Comparison of ENCODE assay signal across 1 cellular context in the genomic region with DNA sequence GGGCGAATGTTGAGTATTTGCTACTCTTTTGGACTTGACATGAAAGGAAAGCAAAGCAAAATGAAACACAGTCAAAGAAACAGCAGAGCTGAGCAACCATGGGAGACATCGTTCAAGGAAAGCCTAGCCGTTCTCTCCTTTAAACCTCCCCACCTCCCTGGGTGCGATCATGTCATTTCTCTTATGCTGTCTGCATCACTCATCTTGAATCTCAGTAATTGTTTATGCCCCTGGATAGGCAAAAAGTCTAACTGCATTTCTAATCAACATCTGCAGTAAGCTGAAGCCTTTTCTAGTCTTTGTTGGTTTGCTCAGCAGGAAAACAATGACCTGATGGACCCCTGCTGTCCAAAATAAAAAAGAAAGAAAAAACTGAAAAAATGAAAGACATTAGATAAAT.
TF ChIP-seq lines count a peak whose summit lies in the region.

No MANE protein-coding gene starts in this region.

TF ChIP-seq in IMR-90, 13 proteins besides CTCF, POLR2A, EP300 and RAD21:
- TF ChIP-seq, protein P1, sequence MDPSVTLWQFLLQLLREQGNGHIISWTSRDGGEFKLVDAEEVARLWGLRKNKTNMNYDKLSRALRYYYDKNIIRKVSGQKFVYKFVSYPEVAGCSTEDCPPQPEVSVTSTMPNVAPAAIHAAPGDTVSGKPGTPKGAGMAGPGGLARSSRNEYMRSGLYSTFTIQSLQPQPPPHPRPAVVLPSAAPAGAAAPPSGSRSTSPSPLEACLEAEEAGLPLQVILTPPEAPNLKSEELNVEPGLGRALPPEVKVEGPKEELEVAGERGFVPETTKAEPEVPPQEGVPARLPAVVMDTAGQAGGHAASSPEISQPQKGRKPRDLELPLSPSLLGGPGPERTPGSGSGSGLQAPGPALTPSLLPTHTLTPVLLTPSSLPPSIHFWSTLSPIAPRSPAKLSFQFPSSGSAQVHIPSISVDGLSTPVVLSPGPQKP (IDR thresholded peaks at IDR 0.05; ENCODE audit: borderline replicate concordance, low read depth, low read length): no peak
- no peak for TF ChIP-seq SMC3 (IDR thresholded peaks at IDR 0.05; ENCODE audit: low read depth, low read length)
- no peak for TF ChIP-seq USF2 (IDR thresholded peaks at IDR 0.05; ENCODE audit: low read depth, low read length)
- TF ChIP-seq MXI1 (IDR thresholded peaks at IDR 0.05; ENCODE audit: borderline replicate concordance, low read depth, low read length): no peak
- no peak for TF ChIP-seq CHD1 (IDR thresholded peaks at IDR 0.05; ENCODE audit: low read depth, low read length)
- TF ChIP-seq CEBPB (IDR thresholded peaks at IDR 0.05; ENCODE audit: low read depth, low read length): no peak
- TF ChIP-seq RFX5 (IDR thresholded peaks at IDR 0.05; ENCODE audit: low read depth, low read length): no peak
- TF ChIP-seq RCOR1 (IDR thresholded peaks at IDR 0.05; ENCODE audit: insufficient replicate concordance, low read length): no peak
- TF ChIP-seq MAZ (IDR thresholded peaks at IDR 0.05; ENCODE audit: borderline replicate concordance, low read depth, low read length): no peak
- TF ChIP-seq BHLHE40 (IDR thresholded peaks at IDR 0.05; ENCODE audit: low read depth, low read length): no peak
- TF ChIP-seq FOS (IDR thresholded peaks at IDR 0.05; ENCODE audit: low read depth, low read length): no peak
TF ChIP-seq in IMR-90: peak in this region for 0.
